Comparison of ENCODE assay signal across 15 cellular contexts in the genomic region with DNA sequence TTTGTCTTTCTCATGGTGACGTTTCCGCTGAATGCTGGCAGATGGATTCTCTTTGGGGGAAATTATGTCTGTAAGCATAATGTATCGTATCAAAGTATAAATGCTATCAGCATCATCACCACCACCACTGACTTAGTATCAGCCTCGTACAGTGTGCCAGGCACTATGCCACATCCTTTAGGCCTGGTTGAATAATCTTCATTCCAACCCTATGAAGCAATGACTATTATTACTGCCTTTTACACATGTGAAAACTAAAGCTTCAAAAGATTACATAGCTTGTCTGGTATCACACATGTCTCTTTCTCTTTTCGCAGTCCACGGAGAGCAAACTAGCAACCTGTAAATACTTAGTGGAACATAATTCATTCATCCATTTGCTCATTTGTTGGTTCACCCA.
"Had no signal": no experiment of that assay in that cellular context is flagged by ENCODE, and none has a peak within 500 bp of the region (broad histone marks: within the 10 kb centered on the region; RNA-seq: fewer than 3 reads in every experiment).

No MANE protein-coding gene starts in this region.

- H3K4me3 ChIP-seq: neural progenitor cell, pancreas had no signal

- H3K9me3 ChIP-seq: pancreas had no signal

- ATAC-seq: activated T-cell treated with anti-CD3 and anti-CD28 coated beads, Interleukin-2, amount 50 U/mL, for 72 hours; pancreas had no signal

- H3K27me3 ChIP-seq: neural progenitor cell, pancreas had no signal

- H3K27ac ChIP-seq: epithelial cell of prostate, neural progenitor cell, pancreas had no signal

- H3K9ac ChIP-seq: neural progenitor cell had no signal

- H2AFZ ChIP-seq: neural progenitor cell had no signal

- DNase-seq: activated B cell treated with CpG ODN at 0.5 μM for 24 hours; activated CD4-positive, alpha-beta T cell treated with anti-CD3 and anti-CD28 coated beads, Interleukin-2, amount 10 ng/mL, durations not matched to agents 24 days and 14 days; activated CD8-positive, alpha-beta memory T cell treated with anti-CD3 and anti-CD28 coated beads, Interleukin-2, amount 50 U/mL, for 48 hours; activated gamma-delta T cell; activated naive CD8-positive, alpha-beta T cell treated with anti-CD3 and anti-CD28 coated beads, Interleukin-2, amount 10 ng/mL, durations not matched to agents 7 days and 5 days; activated T-cell treated with anti-CD3 and anti-CD28 coated beads, Interleukin-2, amount 50 U/mL, for 72 hours; anterior cingulate cortex; glutamatergic neuron; kidney glomerular epithelial cell; mesendoderm; pancreas; stimulated activated CD4-positive, alpha-beta T cell treated with anti-CD3 and anti-CD28 coated beads, Interleukin-12 subunit alpha, Interleukin-12 subunit beta, amount 100 ng/mL, for 4 hours; stimulated activated CD4-positive, alpha-beta T cell treated with anti-CD3 and anti-CD28 coated beads, Interleukin-2, amount 100 ng/mL, for 24 hours had no signal

- H3K4me2 ChIP-seq: neural progenitor cell had no signal

- H3K4me1 ChIP-seq: pancreas had no signal

- H3K36me3 ChIP-seq: neural progenitor cell, pancreas had no signal
